ENCODE assay signal across 8 cellular contexts in the genomic region with DNA sequence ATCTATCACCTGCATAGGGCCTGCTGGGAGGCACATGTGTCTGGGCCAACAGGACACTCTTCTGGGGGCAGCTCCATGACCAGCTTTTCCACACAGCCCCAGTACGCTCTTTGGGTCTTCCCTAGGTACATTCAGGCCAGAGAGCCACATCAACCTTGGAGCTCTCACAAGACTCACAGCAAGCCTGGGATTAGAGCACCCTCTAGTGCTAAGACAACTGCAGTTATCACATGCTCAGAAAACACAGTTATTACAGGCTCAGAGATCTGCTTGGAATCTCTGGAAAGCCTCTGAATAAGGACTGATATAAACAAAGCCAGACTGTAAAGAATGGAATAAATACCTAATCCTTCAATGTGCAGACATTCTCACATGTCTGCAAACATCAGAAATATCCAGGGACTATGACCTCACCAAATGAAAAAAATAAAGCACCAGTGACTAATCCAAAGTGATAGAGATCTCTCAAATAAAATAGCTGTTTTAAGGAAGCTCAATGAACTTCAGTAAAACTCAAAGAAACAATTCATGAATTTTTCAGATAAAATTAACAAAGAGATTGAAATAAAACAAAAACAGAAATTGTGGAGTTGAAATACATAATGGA.
A peak's percentile ranks its signal among the peaks of the same experiment; 100 is the strongest.
DNase-seq lines count a peak whose midpoint lies in the region; ATAC-seq, FAIRE-seq and TF ChIP-seq lines count a peak whose summit lies in the region.

No MANE protein-coding gene starts in this region.

- no TSS peak for BruUV-seq in MCF 10A (replicated peaks; lab: Mats Ljungman, UMichigan)

- H3K4me2 ChIP-seq in neural progenitor cell = no peak overlapping the region

- H3K4me3 Mint-ChIP-seq in MCF 10A (ENCODE audit: unreplicated experiment) (no peak overlapping the region), chondrocyte (ENCODE audit: unreplicated experiment) (no peak overlapping the region), neural progenitor cell (no peak overlapping the region)

- H3K27me3 ChIP-seq in breast epithelium (no peaks in the 10 kb centered on the region), neural progenitor cell (no peaks in the 10 kb centered on the region)

- no peaks in the 10 kb centered on the region for H3F3A ChIP-seq in neural progenitor cell (ENCODE audit: low read depth)

- intact Hi-C loops in MCF 10A (cut with micrococcal nuclease) = loop anchor here (1.0 to 5.0 kb wide), 7 partner anchors 89 to 1047 kb away; no protein-coding TSS in a partner anchor
- intact Hi-C loops in breast epithelium (cut with DNase I; ENCODE audit: low total_unique reads) = no loop called here

- peak; percentile 80 for DNase-seq in MCF 10A (ENCODE audit: unreplicated experiment)
- DNase-seq in breast epithelium (ENCODE audit: low spot score in 2 of 2) = no peak
- DNase-seq in NCI-H69 (lab: John Stamatoyannopoulos, UW) = peak; percentile 85
- DNase-seq in chondrocyte (ENCODE audit: low spot score) = no peak
- peak; percentile 80 for DNase-seq in neural progenitor cell (ENCODE audit: low spot score)
- DNase-seq in NCI-H1092 (lab: John Stamatoyannopoulos, UW) = no peak
- no peak for DNase-seq in GM12891 (ENCODE audit: insufficient read length, low spot score)

- H4K20me1 ChIP-seq in neural progenitor cell (ENCODE audit: low read depth) = no peaks in the 10 kb centered on the region

- no peaks in the 10 kb centered on the region for H3K4me1 ChIP-seq in breast epithelium
- no peaks in the 10 kb centered on the region for H3K4me1 ChIP-seq in neural progenitor cell

- no peak overlapping the region for H2AFZ ChIP-seq in neural progenitor cell (replicated peaks)

- FAIRE-seq in GM12891 (lab: Jason Lieb, UNC) = no peak

- CTCF ChIA-PET in MCF 10A (lab: Yijun Ruan, JAX) = interaction anchor here (0.5 to 2.1 kb wide), 26 partner anchors 9 to 829 kb away, joined by 3 to 11 read pairs (median 4); no protein-coding TSS in a partner anchor

- POLR2A ChIA-PET in MCF 10A (lab: Yijun Ruan, JAX) = interaction anchor here (0.6 to 1.0 kb wide), 5 partner anchors 11 to 1801 kb away, joined by 3 to 8 read pairs (median 3); no protein-coding TSS in a partner anchor

- no peaks in the 10 kb centered on the region for H3K79me2 ChIP-seq in neural progenitor cell (ENCODE audit: low read depth)

- H3K9ac ChIP-seq in neural progenitor cell = no peak overlapping the region

- H3K27ac ChIP-seq in breast epithelium = no peak overlapping the region
- no peak overlapping the region for H3K27ac ChIP-seq in neural progenitor cell

- H3K9me3 Mint-ChIP-seq in MCF 10A (ENCODE audit: unreplicated experiment) (peaks cover 8% of the 10 kb centered on the region), chondrocyte (ENCODE audit: low read depth) (peaks cover 29% of the 10 kb centered on the region), neural progenitor cell (peaks cover 16% of the 10 kb centered on the region)

- H3K36me3 Mint-ChIP-seq in MCF 10A (ENCODE audit: insufficient read depth, unreplicated experiment) = no peaks in the 10 kb centered on the region
- peaks cover 3% of the 10 kb centered on the region for H3K36me3 Mint-ChIP-seq in chondrocyte (ENCODE audit: low read depth)
- no peaks in the 10 kb centered on the region for H3K36me3 Mint-ChIP-seq in neural progenitor cell

- H3K9me3 ChIP-seq in breast epithelium = peaks cover 0 to 7% of the 10 kb centered on the region in 2 donors
- no peaks in the 10 kb centered on the region for H3K9me3 ChIP-seq in neural progenitor cell (ENCODE audit: low read depth)

- H3K27me3 Mint-ChIP-seq in MCF 10A (ENCODE audit: insufficient read depth, unreplicated experiment) = no peaks in the 10 kb centered on the region
- no peaks in the 10 kb centered on the region for H3K27me3 Mint-ChIP-seq in chondrocyte (ENCODE audit: low read depth)
- peaks cover 2% of the 10 kb centered on the region for H3K27me3 Mint-ChIP-seq in neural progenitor cell (ENCODE audit: insufficient read depth, low read depth)

- peak; percentile 67 for ATAC-seq in HG02759 (IDR thresholded peaks at IDR 0.05; ENCODE audit: unreplicated experiment)

- H3K4me3 ChIP-seq in breast epithelium (no peak overlapping the region), neural progenitor cell (no peak overlapping the region)

- no peaks in the 10 kb centered on the region for H3K36me3 ChIP-seq in breast epithelium
- no peaks in the 10 kb centered on the region for H3K36me3 ChIP-seq in neural progenitor cell

- TF ChIP-seq POLR2A in breast epithelium (IDR thresholded peaks at IDR 0.05) = no peak
- TF ChIP-seq POLR2A in GM12891 (IDR thresholded peaks at IDR 0.05; ENCODE audit: low read depth, low read length) = no peak

- peak; percentile 79 for TF ChIP-seq CTCF in MCF 10A (IDR thresholded peaks at IDR 0.05; ENCODE audit: unreplicated experiment)
- TF ChIP-seq CTCF in breast epithelium (IDR thresholded peaks at IDR 0.05) = no peak
- peak; percentile 82 for TF ChIP-seq CTCF in chondrocyte (IDR thresholded peaks at IDR 0.05)
- TF ChIP-seq CTCF in neural progenitor cell (IDR thresholded peaks at IDR 0.05) = peak; percentile 70

- H3K27ac Mint-ChIP-seq in MCF 10A (ENCODE audit: low read depth, unreplicated experiment) = no peak overlapping the region
- no peak overlapping the region for H3K27ac Mint-ChIP-seq in chondrocyte (ENCODE audit: unreplicated experiment)
- no peak overlapping the region for H3K27ac Mint-ChIP-seq in neural progenitor cell

- H3K4me1 Mint-ChIP-seq in MCF 10A (ENCODE audit: insufficient read depth, unreplicated experiment) (no peaks in the 10 kb centered on the region), chondrocyte (ENCODE audit: low read depth) (peaks cover 28% of the 10 kb centered on the region), neural progenitor cell (no peaks in the 10 kb centered on the region)

TF ChIP-seq in GM12891, 5 proteins besides CTCF, POLR2A, EP300 and RAD21:
- TF ChIP-seq POLR2AphosphoS5 (IDR thresholded peaks at IDR 0.05; ENCODE audit: low read depth, low read length) (no peak), TAF1 (IDR thresholded peaks at IDR 0.05; ENCODE audit: low read depth, low read length) (no peak), SPI1 (IDR thresholded peaks at IDR 0.05; ENCODE audit: low read depth, low read length) (no peak), POU2F2 (IDR thresholded peaks at IDR 0.05; ENCODE audit: low read depth, low read length) (no peak), PAX5 (IDR thresholded peaks at IDR 0.05; ENCODE audit: insufficient read depth, low read length, severe bottlenecking) (no peak)

Comparison
In these comparisons a context has a peak if more than half of its experiments do, and no peak if none do; other contexts are left out.
1. DNase-seq: peak in MCF 10A (single experiment), NCI-H69 (single experiment) and neural progenitor cell (single experiment); none in breast epithelium (0 of 2), chondrocyte (single experiment), NCI-H1092 (single experiment) and GM12891 (single experiment).
2. CTCF ChIP-seq: peak in MCF 10A (single experiment), chondrocyte (single experiment) and neural progenitor cell (single experiment); none in breast epithelium (0 of 3).